ENCODE assay signal across 1 cellular context in the genomic region with DNA sequence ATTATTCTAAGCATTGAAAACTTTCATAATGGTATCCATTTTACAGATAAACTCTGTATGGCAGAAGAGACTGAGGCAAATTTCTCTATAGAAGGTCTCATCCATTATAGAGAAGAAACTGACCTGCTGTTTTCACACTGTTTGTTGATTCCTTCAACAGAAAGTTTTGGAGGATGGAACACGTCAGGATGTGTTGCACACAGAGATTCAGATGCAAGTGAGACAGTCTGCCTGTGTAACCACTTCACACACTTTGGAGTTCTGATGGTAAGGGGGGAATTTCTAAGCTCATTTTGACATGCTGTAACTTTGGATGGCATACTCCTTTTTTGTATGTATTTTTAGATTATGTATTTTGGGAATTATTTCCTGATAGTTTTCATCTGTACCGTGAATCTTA.
TF ChIP-seq lines count a peak whose summit lies in the region.

No MANE protein-coding gene starts in this region.

TF ChIP-seq in IMR-90, 13 proteins besides CTCF, POLR2A, EP300 and RAD21 (continued from another document):
- TF ChIP-seq, protein P1, sequence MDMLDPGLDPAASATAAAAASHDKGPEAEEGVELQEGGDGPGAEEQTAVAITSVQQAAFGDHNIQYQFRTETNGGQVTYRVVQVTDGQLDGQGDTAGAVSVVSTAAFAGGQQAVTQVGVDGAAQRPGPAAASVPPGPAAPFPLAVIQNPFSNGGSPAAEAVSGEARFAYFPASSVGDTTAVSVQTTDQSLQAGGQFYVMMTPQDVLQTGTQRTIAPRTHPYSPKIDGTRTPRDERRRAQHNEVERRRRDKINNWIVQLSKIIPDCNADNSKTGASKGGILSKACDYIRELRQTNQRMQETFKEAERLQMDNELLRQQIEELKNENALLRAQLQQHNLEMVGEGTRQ (IDR thresholded peaks at IDR 0.05; ENCODE audit: low read depth, low read length): no peak
